9 cellular contexts compared by ENCODE assay signal in genomic region chr2:109318150-109318948, GRCh38.
DNase-seq lines count a peak whose midpoint lies in the region; ATAC-seq and TF ChIP-seq lines count a peak whose summit lies in the region.
"Had no signal": no experiment of that assay in that cellular context is flagged by ENCODE, and none has a peak within 500 bp of the region (broad histone marks: within the 10 kb centered on the region; RNA-seq: fewer than 3 reads in every experiment).

No MANE protein-coding gene starts in this region.

- no peak overlapping the region for H3K23ac ChIP-seq in neuronal stem cell (ENCODE audit: low read depth, low read length, poor library complexity)

- no peak overlapping the region for H2AK5ac ChIP-seq in neuronal stem cell (ENCODE audit: low read depth, low read length)

- peak overlapping the region; percentile 6 for H3K18ac ChIP-seq in neuronal stem cell (ENCODE audit: low read length)

- H2AFZ ChIP-seq in ACC112 (ENCODE audit: low read length, unreplicated experiment) (no peak overlapping the region), neuronal stem cell (ENCODE audit: low read length) (peak overlapping the region; percentile 26)

- H4K91ac ChIP-seq in neuronal stem cell (ENCODE audit: low read depth, low read length, poor library complexity): no peak overlapping the region

- no peak overlapping the region for H3K9ac ChIP-seq in neuronal stem cell (ENCODE audit: low read depth, low read length, poor library complexity)

- H4K8ac ChIP-seq in neuronal stem cell (ENCODE audit: low read depth, low read length): no peak overlapping the region

- no CpG with 5 or more reads among the region's 22 CpGs for WGBS in neuronal stem cell (ENCODE audit: extremely low coverage in 2 of 2, insufficient read length in 2 of 2, insufficient replicate concordance in 1 of 2), 2 donors

- no peak overlapping the region for H2BK15ac ChIP-seq in neuronal stem cell (ENCODE audit: low read length)

- no peak overlapping the region for H2BK12ac ChIP-seq in neuronal stem cell (ENCODE audit: low read length)

- peak; percentile 23 for TF ChIP-seq CTCF in fibroblast of mammary gland (conservative IDR thresholded peaks at IDR 0.05; ENCODE audit: control insufficient read depth, insufficient read depth, low read depth, low read length)

- H2BK120ac ChIP-seq in neuronal stem cell (ENCODE audit: low read depth, low read length): no peak overlapping the region

- no peaks in the 10 kb centered on the region for H3K79me1 ChIP-seq in neuronal stem cell (ENCODE audit: low read depth, low read length)

- no peaks in the 10 kb centered on the region for H3K9me3 ChIP-seq in neuronal stem cell (replicated peaks in 1 of 2; ENCODE audit: control insufficient read depth in 2 of 2, insufficient read depth in 1 of 2, low read depth in 1 of 2, low read length in 2 of 2)

- peak; percentile 92 for DNase-seq in NCI-H2171 treated with DMSO at 0.1 percent for 48 hours (lab: John Stamatoyannopoulos, UW)
- peak; percentile 99 for DNase-seq in fibroblast of mammary gland (ENCODE audit: low read depth)
- peak; percentile 8 for DNase-seq in neuronal stem cell (ENCODE audit: low spot score)
- DNase-seq in stimulated activated naive CD8-positive, alpha-beta T cell treated with anti-CD3 and anti-CD28 coated beads, Interleukin-15, Interleukin-2, amounts not matched to agents 100 U/mL and 50 U/mL, for 24 hours: no peak
- no peak for DNase-seq in NCI-H2227 (lab: John Stamatoyannopoulos, UW; ENCODE audit: unreplicated experiment)
- DNase-seq in RPMI8226: no peak
- DNase-seq: H9 had no signal

- H3K4ac ChIP-seq in neuronal stem cell (ENCODE audit: low read length): no peak overlapping the region

- H3K36me3 ChIP-seq in ACC112 (ENCODE audit: insufficient read depth, low read length) (no peaks in the 10 kb centered on the region), neuronal stem cell (replicated peaks in 1 of 2; ENCODE audit: control insufficient read depth in 2 of 2, insufficient read depth in 2 of 2, low read length in 2 of 2) (no peaks in the 10 kb centered on the region)

- no peak overlapping the region for H2BK5ac ChIP-seq in neuronal stem cell (ENCODE audit: low read length)

- peaks cover 63% of the 10 kb centered on the region for H3K4me1 ChIP-seq in ACC112 (ENCODE audit: control insufficient read depth, insufficient read depth, low read length, unreplicated experiment)
- H3K4me1 ChIP-seq in neuronal stem cell (ENCODE audit: control insufficient read depth in 2 of 2, insufficient read depth in 1 of 2, low read depth in 1 of 2, low read length in 2 of 2): peaks cover 3 to 7% of the 10 kb centered on the region in 2 donors

- H3K14ac ChIP-seq in neuronal stem cell (ENCODE audit: low read length): no peak overlapping the region

- no peak overlapping the region for H3K4me2 ChIP-seq in neuronal stem cell (ENCODE audit: insufficient read depth, low read length, poor library complexity, severe bottlenecking)

- peaks cover 55% of the 10 kb centered on the region for H3K79me2 ChIP-seq in ACC112 (ENCODE audit: control insufficient read depth, insufficient read depth, low read length, unreplicated experiment)

- H3K4me3 ChIP-seq in ACC112 (ENCODE audit: low read depth, low read length) (peak overlapping the region; percentile 66), fibroblast of mammary gland (ENCODE audit: control insufficient read depth, low read depth, low read length) (peak overlapping the region; percentile 25), neuronal stem cell (ENCODE audit: low read length in 2 of 2) (no peak overlapping the region)

- H3K27me3 ChIP-seq in ACC112 (ENCODE audit: insufficient read depth, low read length): no peaks in the 10 kb centered on the region
- no peaks in the 10 kb centered on the region for H3K27me3 ChIP-seq in neuronal stem cell (ENCODE audit: control insufficient read depth in 3 of 3, insufficient read depth in 3 of 3, low read depth in 1 of 3, low read length in 3 of 3)

- peak overlapping the region; percentile 97 for H3K27ac ChIP-seq in ACC112 (ENCODE audit: low read depth, low read length)
- no peak overlapping the region for H3K27ac ChIP-seq in neuronal stem cell (replicated peaks; ENCODE audit: low read length)

- no peak for ATAC-seq in stimulated activated naive CD8-positive, alpha-beta T cell treated with anti-CD3 and anti-CD28 coated beads, Interleukin-15, Interleukin-2, amounts not matched to agents 100 U/mL and 50 U/mL, for 24 hours
- ATAC-seq in GM18867 (IDR thresholded peaks at IDR 0.05; ENCODE audit: unreplicated experiment): no peak

Comparison
In these comparisons a context has a peak if more than half of its experiments do, and no peak if none do; other contexts are left out.
1. H3K4me3 ChIP-seq: peak in ACC112 (single experiment) and fibroblast of mammary gland (single experiment); none in neuronal stem cell (0 of 2).
2. DNase-seq: peak in NCI-H2171 treated with DMSO at 0.1 percent for 48 hours (single experiment), fibroblast of mammary gland (single experiment) and neuronal stem cell (single experiment); none in stimulated activated naive CD8-positive, alpha-beta T cell treated with anti-CD3 and anti-CD28 coated beads, Interleukin-15, Interleukin-2, amounts not matched to agents 100 U/mL and 50 U/mL, for 24 hours (single experiment), NCI-H2227 (single experiment) and RPMI8226 (single experiment).